ENCODE assay signal across 23 cellular contexts in the genomic region with DNA sequence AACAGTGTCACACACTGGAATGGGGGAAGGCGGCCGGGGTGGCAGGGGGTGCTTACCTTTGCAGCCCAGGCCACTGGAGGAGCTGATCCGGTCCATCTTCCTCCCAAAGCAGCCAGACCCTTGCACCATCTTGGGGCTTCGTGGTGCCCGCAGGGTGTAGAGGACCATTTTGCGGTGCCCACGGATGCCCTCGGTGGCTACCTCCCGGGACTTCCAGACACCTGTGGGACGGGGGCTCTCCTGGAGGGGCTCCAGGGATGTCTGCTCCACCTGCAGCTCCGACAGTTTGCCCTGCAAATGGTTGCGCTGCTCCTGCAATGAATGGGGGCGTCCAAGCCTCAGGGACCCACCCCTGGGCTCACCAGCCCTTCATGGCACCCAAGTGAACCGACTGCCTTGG. TPM values are rescaled to one million over a fixed set of nuclear protein-coding genes. Genes with fewer than 3 reads are reported as not detected.
"Had no signal": no experiment of that assay in that cellular context is flagged by ENCODE, and none has a peak within 500 bp of the region (broad histone marks: within the 10 kb centered on the region; RNA-seq: fewer than 3 reads in every experiment).

No MANE protein-coding gene starts in this region.

- H3K27ac Mint-ChIP-seq: naive thymus-derived CD8-positive, alpha-beta T cell had no signal

- DNase-seq: effector memory CD4-positive, alpha-beta T cell; foreskin melanocyte; left colon; mucosa of descending colon; naive thymus-derived CD8-positive, alpha-beta T cell; small intestine; stimulated activated CD4-positive, alpha-beta T cell treated with anti-CD3 and anti-CD28 coated beads, Interleukin-12 subunit alpha, Interleukin-12 subunit beta, amount 100 ng/mL, for 4 hours; stimulated activated naive CD4-positive, alpha-beta T cell; stomach; substantia nigra; transverse colon had no signal

- ATAC-seq: left colon; mucosa of descending colon; naive thymus-derived CD8-positive, alpha-beta T cell had no signal

- H3K36me3 ChIP-seq: neutrophil, stomach, thoracic aorta, transverse colon had no signal

- H3K9me3 ChIP-seq: mucosa of descending colon, neutrophil, stomach, thoracic aorta, transverse colon had no signal

- H3K36me3 Mint-ChIP-seq: naive thymus-derived CD8-positive, alpha-beta T cell had no signal

- H3K79me2 ChIP-seq: hepatocyte had no signal

- H3K4me3 ChIP-seq: hepatocyte, mucosa of descending colon, stomach, thoracic aorta, transverse colon had no signal

- H3K4me3 Mint-ChIP-seq: naive thymus-derived CD8-positive, alpha-beta T cell had no signal

- H3K27ac ChIP-seq: epithelial cell of prostate, hepatocyte, neutrophil, stomach, thoracic aorta, transverse colon had no signal

- H2AFZ ChIP-seq: hepatocyte had no signal

RNA-seq across cellular contexts. Expression of a gene that starts 0.6 kb away (rescaled TPM):
- total RNA-seq: left colon; liver; lung microvascular endothelial cell; mesenteric fat pad; mucosa of descending colon; naive thymus-derived CD8-positive, alpha-beta T cell; osteocyte; pulmonary artery endothelial cell; thoracic aorta; transverse colon; urinary bladder had no signal
- polyA plus RNA-seq: liver; naive thymus-derived CD8-positive, alpha-beta T cell; neural cell; urinary bladder had no signal

RNA-seq across cellular contexts. Expression of a gene that starts 10.6 kb away (rescaled TPM):
- total RNA-seq: hepatocyte; kidney epithelial cell; left colon; liver; mesenteric fat pad; naive thymus-derived CD8-positive, alpha-beta T cell; osteocyte; pulmonary artery endothelial cell; thoracic aorta; transverse colon; urinary bladder had no signal
- polyA plus RNA-seq: naive thymus-derived CD8-positive, alpha-beta T cell; neural cell had no signal
